Comparison of ENCODE assay signal across 13 cellular contexts in genomic region chr20:51654060-51654459, GRCh38.
DNase-seq lines count a peak whose midpoint lies in the region; TF ChIP-seq lines count a peak whose summit lies in the region.
"Had no signal": no experiment of that assay in that cellular context is flagged by ENCODE, and none has a peak within 500 bp of the region (broad histone marks: within the 10 kb centered on the region; RNA-seq: fewer than 3 reads in every experiment).

No MANE protein-coding gene starts in this region.

- no peak overlapping the region for H3K18ac ChIP-seq in mesendoderm (ENCODE audit: low read length)

- no peak for TF ChIP-seq CTCF in A673 (conservative IDR thresholded peaks at IDR 0.05; ENCODE audit: low read depth, low read length)

- BruUV-seq in A673 (replicated peaks; lab: Mats Ljungman, UMichigan), result no TSS peak

- no peak overlapping the region for H3K4ac ChIP-seq in mesendoderm (ENCODE audit: low read depth, low read length)

- H3K79me2 ChIP-seq in mesendoderm (ENCODE audit: control insufficient read depth, insufficient read depth, low read length), result no peaks in the 10 kb centered on the region

- H3K36me3 ChIP-seq in A673 (ENCODE audit: insufficient read depth, low read length, poor library complexity, severe bottlenecking), result no peaks in the 10 kb centered on the region
- H3K36me3 ChIP-seq in BLaER1 treated with 17β-estradiol and CSF1 and Interleukin-3, amounts not matched to agents 10 nM and 100 nM, result peaks cover 0 to 7% (median 0%) of the 10 kb centered on the region in 11 experiments; a peak in 6 of 22 replicates
- no peaks in the 10 kb centered on the region for H3K36me3 ChIP-seq in mesendoderm (ENCODE audit: control insufficient read depth, insufficient read depth, low read length)

- H4K8ac ChIP-seq in mesendoderm (ENCODE audit: low read depth, low read length), result no peak overlapping the region

- no peak overlapping the region for H2BK15ac ChIP-seq in mesendoderm (replicated peaks; ENCODE audit: low read depth)

- intact Hi-C loops in A673 (cut with micrococcal nuclease; ENCODE audit: unreplicated experiment), result loop anchor here (5.0 kb wide), 1 partner anchor 43 kb away; no protein-coding TSS in a partner anchor

- H3K4me3 ChIP-seq in A673 (ENCODE audit: low read depth, low read length, poor library complexity, severe bottlenecking) (no peak overlapping the region), mesendoderm (ENCODE audit: low read length) (no peak overlapping the region)
- no peak overlapping the region for H3K4me3 ChIP-seq in BLaER1 treated with 17β-estradiol and CSF1 and Interleukin-3, amounts not matched to agents 10 nM and 100 nM
- H3K4me3 ChIP-seq: GM23338 had no signal

- CTCF ChIA-PET in A673 (lab: Charles Lee), result no interaction called here

- peak overlapping the region; percentile 85 for H3K27ac ChIP-seq in A673 (ENCODE audit: low read depth, low read length, poor library complexity, severe bottlenecking)
- peak overlapping the region in 8 of 11 experiments; percentile 19 to 94 (median 92); a peak in 8 of 22 replicates for H3K27ac ChIP-seq in BLaER1 treated with 17β-estradiol and CSF1 and Interleukin-3, amounts not matched to agents 10 nM and 100 nM
- no peak overlapping the region for H3K27ac ChIP-seq in mesendoderm (ENCODE audit: low read depth, low read length)

- no peak overlapping the region for H2BK5ac ChIP-seq in mesendoderm (ENCODE audit: low read length)

- no peak overlapping the region for H3K9ac ChIP-seq in BLaER1 treated with 17β-estradiol and CSF1 and Interleukin-3, amounts not matched to agents 10 nM and 100 nM
- no peak overlapping the region for H3K9ac ChIP-seq in mesendoderm (ENCODE audit: low read length)

- H3K27me3 ChIP-seq in A673 (replicated peaks; ENCODE audit: insufficient read depth, low read depth, low read length, poor library complexity), result no peaks in the 10 kb centered on the region
- no peaks in the 10 kb centered on the region for H3K27me3 ChIP-seq in BLaER1 treated with 17β-estradiol and CSF1 and Interleukin-3, amounts not matched to agents 10 nM and 100 nM
- no peaks in the 10 kb centered on the region for H3K27me3 ChIP-seq in mesendoderm (ENCODE audit: insufficient read depth, low read length, poor library complexity)

- H2BK120ac ChIP-seq in mesendoderm (ENCODE audit: low read depth, low read length), result no peak overlapping the region

- DNase-seq in A673 (ENCODE audit: low spot score) (no peak), NCI-H69 (lab: John Stamatoyannopoulos, UW) (peak; percentile 10), mesendoderm (peak; percentile 61), NCI-H1436 treated with DMSO at 0.1 percent for 48 hours (lab: John Stamatoyannopoulos, UW) (no peak), NCI-H2029 (lab: John Stamatoyannopoulos, UW) (no peak)
- DNase-seq: AML-193; Calu3; CD4-positive, alpha-beta memory T cell; DMS79 treated with DMSO at 0.1 percent for 48 hours; GF-D8; KBM-7 had no signal

- H2AK5ac ChIP-seq in mesendoderm (ENCODE audit: low read length), result no peak overlapping the region

- POLR2A ChIA-PET in A673 (lab: Charles Lee; ENCODE audit: low non-redundant PET), result no interaction called here

- peak overlapping the region in 4 of 11 experiments; percentile 78 to 96 (median 91); a peak in 3 of 22 replicates for H3K4me2 ChIP-seq in BLaER1 treated with 17β-estradiol and CSF1 and Interleukin-3, amounts not matched to agents 10 nM and 100 nM
- no peak overlapping the region for H3K4me2 ChIP-seq in mesendoderm (ENCODE audit: low read length)
- H3K4me2 ChIP-seq: GM23338 had no signal

- H3K4me1 ChIP-seq in A673 (ENCODE audit: insufficient read depth, low read length, poor library complexity, severe bottlenecking) (peaks cover 46% of the 10 kb centered on the region), mesendoderm (ENCODE audit: control insufficient read depth, low read depth, low read length) (peaks cover 1% of the 10 kb centered on the region)
- peaks cover 43 to 77% (median 52%) of the 10 kb centered on the region in 10 experiments for H3K4me1 ChIP-seq in BLaER1 treated with 17β-estradiol and CSF1 and Interleukin-3, amounts not matched to agents 10 nM and 100 nM

- H4K20me1 ChIP-seq in BLaER1 treated with 17β-estradiol and CSF1 and Interleukin-3, amounts not matched to agents 10 nM and 100 nM, result no peaks in the 10 kb centered on the region

- no peak overlapping the region for H4K5ac ChIP-seq in mesendoderm (ENCODE audit: low read length)

- WGBS in mesendoderm (ENCODE audit: extremely low coverage, insufficient coverage, low lambda C conversion rate), result no CpG with 5 or more reads among the region's 4 CpGs

- no peaks in the 10 kb centered on the region for H3K9me3 ChIP-seq in A673 (ENCODE audit: low read depth, low read length, poor library complexity, severe bottlenecking)
- no peaks in the 10 kb centered on the region; a peak in 2 of 22 replicates for H3K9me3 ChIP-seq in BLaER1 treated with 17β-estradiol and CSF1 and Interleukin-3, amounts not matched to agents 10 nM and 100 nM (replicated peaks in 1 of 11)

- H3K79me1 ChIP-seq in mesendoderm (ENCODE audit: low read length), result no peaks in the 10 kb centered on the region

- H3K56ac ChIP-seq in mesendoderm (ENCODE audit: low read length), result no peak overlapping the region

- H3K23ac ChIP-seq in mesendoderm (ENCODE audit: low read length), result no peak overlapping the region

Comparison
In these comparisons a context has a peak if more than half of its experiments do, and no peak if none do; other contexts are left out.
1. DNase-seq: peak in NCI-H69 (single experiment) and mesendoderm (single experiment); none in A673 (single experiment), NCI-H1436 treated with DMSO at 0.1 percent for 48 hours (single experiment) and NCI-H2029 (single experiment).